8 cellular contexts compared by ENCODE assay signal in genomic region chr16:66695474-66695934, GRCh38. TPM values are rescaled to one million over a fixed set of nuclear protein-coding genes. Genes with fewer than 3 reads are reported as not detected.
DNase-seq lines count a peak whose midpoint lies in the region; ATAC-seq and TF ChIP-seq lines count a peak whose summit lies in the region.

No MANE protein-coding gene starts in this region.

- H3F3A ChIP-seq in DOHH2 (ENCODE audit: control insufficient read depth, insufficient read depth) (no peaks in the 10 kb centered on the region), neural progenitor cell (ENCODE audit: low read depth) (peaks cover 4% of the 10 kb centered on the region)

- ATAC-seq in GM19463 (IDR thresholded peaks at IDR 0.05; ENCODE audit: unreplicated experiment), result no peak
- no peak for ATAC-seq in HG03097 (IDR thresholded peaks at IDR 0.05; ENCODE audit: low FRiP score, unreplicated experiment)

- no peaks in the 10 kb centered on the region for H3K9me2 ChIP-seq in DOHH2 (replicated peaks; ENCODE audit: control insufficient read depth, low read length)

- H3K79me2 ChIP-seq in DOHH2 (ENCODE audit: control insufficient read depth, low read length), result no peaks in the 10 kb centered on the region
- no peaks in the 10 kb centered on the region for H3K79me2 ChIP-seq in OCI-LY3 (ENCODE audit: low read length)
- peaks cover 41% of the 10 kb centered on the region for H3K79me2 ChIP-seq in neural progenitor cell (ENCODE audit: low read depth)

- peak overlapping the region; percentile 88 for H3K4me3 Mint-ChIP-seq in neural progenitor cell

- peaks cover 16% of the 10 kb centered on the region for H3K4me1 Mint-ChIP-seq in neural progenitor cell

- no peak overlapping the region for H3K27ac ChIP-seq in DOHH2 (ENCODE audit: low read depth, low read length)
- no peak overlapping the region for H3K27ac ChIP-seq in OCI-LY3 (ENCODE audit: low read length)
- H3K27ac ChIP-seq in effector memory CD4-positive, alpha-beta T cell (ENCODE audit: insufficient read depth, low read length, poor library complexity, severe bottlenecking), result no peak overlapping the region
- no peak overlapping the region for H3K27ac ChIP-seq in neural progenitor cell

- peak overlapping the region; percentile 73 for H3K4me2 ChIP-seq in DOHH2 (ENCODE audit: low read length)
- H3K4me2 ChIP-seq in OCI-LY3 (ENCODE audit: low read length), result peak overlapping the region; percentile 83
- H3K4me2 ChIP-seq in neural progenitor cell, result peak overlapping the region; percentile 99

- H3K9me3 Mint-ChIP-seq in neural progenitor cell, result no peaks in the 10 kb centered on the region

- H2AFZ ChIP-seq in OCI-LY3 (ENCODE audit: low read depth, low read length), result no peak overlapping the region
- peak overlapping the region; percentile 89 for H2AFZ ChIP-seq in neural progenitor cell (replicated peaks)

- H4K20me1 ChIP-seq in DOHH2 (ENCODE audit: control insufficient read depth, insufficient read depth, low read depth, low read length) (0 out of 2 replicates have a peak, but pooled peaks cover 3% of the 10 kb centered on the region), OCI-LY3 (ENCODE audit: insufficient read depth, low read length) (no peaks in the 10 kb centered on the region), neural progenitor cell (ENCODE audit: low read depth) (peaks cover 27% of the 10 kb centered on the region)

- H3K4me1 ChIP-seq in DOHH2 (ENCODE audit: control insufficient read depth, low read length) (peaks cover 23% of the 10 kb centered on the region), OCI-LY3 (ENCODE audit: low read length) (peaks cover 21% of the 10 kb centered on the region), neural progenitor cell (peaks cover 8% of the 10 kb centered on the region)
- H3K4me1 ChIP-seq in effector memory CD4-positive, alpha-beta T cell (ENCODE audit: control insufficient read depth, insufficient read depth, low read length, poor library complexity, severe bottlenecking), result peaks cover 14% of the 10 kb centered on the region

- H3K36me3 Mint-ChIP-seq in neural progenitor cell, result no peaks in the 10 kb centered on the region

- H3K9ac ChIP-seq in OCI-LY3 (ENCODE audit: low read length) (peak overlapping the region; percentile 44; the same call in 1 of the 2 replicates), neural progenitor cell (no peak overlapping the region)

- H3K27me3 ChIP-seq in DOHH2 (ENCODE audit: control insufficient read depth, low read length), result peaks cover 33% of the 10 kb centered on the region
- peaks cover 13% of the 10 kb centered on the region for H3K27me3 ChIP-seq in OCI-LY3 (ENCODE audit: low read depth, low read length)
- H3K27me3 ChIP-seq in effector memory CD4-positive, alpha-beta T cell (replicated peaks; ENCODE audit: control insufficient read depth, insufficient read depth, low read length, poor library complexity, severe bottlenecking), result no peaks in the 10 kb centered on the region
- peaks cover 32% of the 10 kb centered on the region for H3K27me3 ChIP-seq in neural progenitor cell

- TF ChIP-seq CTCF in DOHH2 (IDR thresholded peaks at IDR 0.05; ENCODE audit: low read depth, low read length, poor library complexity, severe bottlenecking) (no peak), OCI-LY3 (IDR thresholded peaks at IDR 0.05; ENCODE audit: low read depth, low read length) (no peak), neural progenitor cell (IDR thresholded peaks at IDR 0.05) (no peak)

- H3K4me3 ChIP-seq in DOHH2 (ENCODE audit: low read length) (peak overlapping the region; percentile 71), OCI-LY3 (ENCODE audit: low read length) (peak overlapping the region; percentile 76), neural progenitor cell (peak overlapping the region; percentile 72)
- H3K4me3 ChIP-seq in effector memory CD4-positive, alpha-beta T cell (ENCODE audit: insufficient read depth, low read depth, low read length, poor library complexity, severe bottlenecking), result peak overlapping the region; percentile 48

- no peaks in the 10 kb centered on the region for H3K36me3 ChIP-seq in DOHH2 (ENCODE audit: control insufficient read depth, low read length)
- H3K36me3 ChIP-seq in OCI-LY3 (replicated peaks; ENCODE audit: low read depth, low read length), result no peaks in the 10 kb centered on the region
- no peaks in the 10 kb centered on the region for H3K36me3 ChIP-seq in effector memory CD4-positive, alpha-beta T cell (ENCODE audit: control insufficient read depth, insufficient read depth, low read length)
- no peaks in the 10 kb centered on the region for H3K36me3 ChIP-seq in neural progenitor cell

- DNase-seq in effector memory CD4-positive, alpha-beta T cell, result no peak
- DNase-seq in neural progenitor cell (ENCODE audit: low spot score) (no peak), A172 (ENCODE audit: low spot score) (no peak), iPS-NIHi11 (ENCODE audit: low spot score) (no peak)

- H3K9me3 ChIP-seq in DOHH2 (ENCODE audit: control insufficient read depth, insufficient read depth, low read length), result no peaks in the 10 kb centered on the region
- no peaks in the 10 kb centered on the region for H3K9me3 ChIP-seq in OCI-LY3 (ENCODE audit: insufficient read depth, low read length)
- H3K9me3 ChIP-seq in effector memory CD4-positive, alpha-beta T cell (ENCODE audit: control insufficient read depth, low read length), result no peaks in the 10 kb centered on the region
- H3K9me3 ChIP-seq in neural progenitor cell (ENCODE audit: low read depth), result no peaks in the 10 kb centered on the region

- no peak overlapping the region for H3K27ac Mint-ChIP-seq in neural progenitor cell

- H3K27me3 Mint-ChIP-seq in neural progenitor cell (ENCODE audit: insufficient read depth, low read depth), result peaks cover 14% of the 10 kb centered on the region

RNA-seq across cellular contexts. Expression of gene CMTM4, which starts 1.0 kb away (rescaled TPM):
- total RNA-seq in neural progenitor cell (ENCODE audit: low replicate concordance), result 25.9 and 39.5 TPM in 2 replicates
- 34.8 and 35.0 TPM in 2 replicates for total RNA-seq in A172 (2014; rRNA removed; shearing (Covaris generic))

RNA-seq across cellular contexts. Expression of gene DYNC1LI2, which starts 55.9 kb away (rescaled TPM):
- 94.3 and 104 TPM in 2 replicates for total RNA-seq in neural progenitor cell (ENCODE audit: low replicate concordance)
- 57.1 and 59.0 TPM in 2 replicates for total RNA-seq in A172 (2014; rRNA removed; shearing (Covaris generic))
